In the genomic region with DNA sequence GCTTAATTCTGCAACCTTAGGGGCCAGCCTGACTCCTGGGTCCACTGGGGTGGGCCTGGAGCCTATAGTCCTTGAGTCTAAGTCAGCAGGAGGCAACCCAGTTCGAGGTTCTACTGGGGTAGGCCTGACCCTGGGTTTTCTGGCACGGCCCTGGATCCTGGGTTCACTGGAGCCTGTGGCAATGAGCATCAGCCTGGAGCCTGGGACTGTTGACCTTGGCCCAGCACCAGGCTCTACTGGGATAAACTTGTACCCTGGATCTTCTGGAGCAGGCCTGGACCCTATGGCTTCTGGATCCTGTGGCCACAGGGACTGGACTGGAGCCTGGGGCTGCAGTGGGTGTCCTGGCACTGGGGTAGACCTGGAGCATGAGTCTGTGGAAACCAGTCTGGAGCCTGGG, we compare ENCODE assay signal across 37 cellular contexts.
"Had no signal": no experiment of that assay in that cellular context is flagged by ENCODE, and none has a peak within 500 bp of the region (broad histone marks: within the 10 kb centered on the region; RNA-seq: fewer than 3 reads in every experiment).

No MANE protein-coding gene starts in this region.

- H3K36me3 Mint-ChIP-seq: activated CD4-positive, alpha-beta memory T cell treated with anti-CD3 and anti-CD28 coated beads for 36 hours; activated naive CD4-positive, alpha-beta T cell treated with anti-CD3 and anti-CD28 coated beads, Interleukin-2, amount 10 ng/mL, durations not matched to agents 7 days and 5 days; activated naive CD8-positive, alpha-beta T cell had no signal

- H3K27ac Mint-ChIP-seq: activated B cell treated with CpG ODN at 0.5 μM for 24 hours; activated CD4-positive, alpha-beta memory T cell treated with anti-CD3 and anti-CD28 coated beads for 36 hours; activated naive CD4-positive, alpha-beta T cell treated with anti-CD3 and anti-CD28 coated beads, Interleukin-2, amount 10 ng/mL, durations not matched to agents 7 days and 5 days; activated naive CD8-positive, alpha-beta T cell; activated naive CD8-positive, alpha-beta T cell treated with anti-CD3 and anti-CD28 coated beads, Interleukin-2, amount 50 U/mL, for 24 hours; activated T-helper 1 cell treated with anti-CD3 and anti-CD28 coated beads, Interleukin-12 subunit alpha, Interleukin-12 subunit beta, Interleukin-2, Interleukin-4 antibody, amounts not matched to agents 30 ng/mL and 10 ng/mL and 1 ng/mL, durations not matched to agents 14 hours and 24 hours and 36 hours had no signal

- DNase-seq: activated B cell treated with CpG ODN at 0.5 μM for 24 hours; activated CD4-positive, alpha-beta memory T cell treated with anti-CD3 and anti-CD28 coated beads for 36 hours; activated CD4-positive, alpha-beta T cell treated with anti-CD3 and anti-CD28 coated beads for 4 hours; activated CD4-positive, alpha-beta T cell treated with anti-CD3 and anti-CD28 coated beads, Interleukin-2, amount 50 U/mL, for 1 hour; activated CD4-positive, CD25-positive, alpha-beta regulatory T cell treated with anti-CD3 and anti-CD28 coated beads, Interleukin-2, amount 50 U/mL, for 72 hours; activated CD8-positive, alpha-beta memory T cell treated with anti-CD3 and anti-CD28 coated beads, Interleukin-2, amount 50 U/mL, for 4 hours; activated gamma-delta T cell treated with Interleukin-2 at 50 U/mL for 16 hours; activated naive CD4-positive, alpha-beta T cell treated with anti-CD3 and anti-CD28 coated beads, Interleukin-2, amount 10 ng/mL, durations not matched to agents 7 days and 5 days; activated naive CD8-positive, alpha-beta T cell treated with anti-CD3 and anti-CD28 coated beads, Interleukin-2, amount 50 U/mL, for 24 hours; activated T-cell treated with anti-CD3 and anti-CD28 coated beads for 4 hours; activated T-cell treated with anti-CD3 and anti-CD28 coated beads, Interleukin-2, amount 50 U/mL, for 4 hours; anterior cingulate cortex; brain microvascular endothelial cell; MM.1S; NCI-H1092 treated with DMSO at 0.1 percent for 48 hours; NCI-H1417; NCI-H146; NCI-H187; NCI-H2029 treated with DMSO at 0.1 percent for 48 hours; NCI-H2107; NCI-H2171; NCI-H510A; NCI-H526; NCI-H748 treated with DMSO at 0.1 percent for 48 hours; NK-92 treated with Interleukin-12 subunit alpha and Interleukin-12 subunit beta, amount 100 ng/mL, for 24 hours; PC-3; Peyer's patch; RPMI8226; SIG-M5; T-helper 1 cell; T-helper 2 cell; T-helper 9 cell had no signal

- H3K36me3 ChIP-seq: brain microvascular endothelial cell, Peyer's patch had no signal

- H3K27ac ChIP-seq: brain microvascular endothelial cell, KMS-11, Peyer's patch, VCaP had no signal

- H3K27me3 ChIP-seq: brain microvascular endothelial cell, Peyer's patch had no signal

- H3K4me1 Mint-ChIP-seq: activated B cell treated with CpG ODN at 0.5 μM for 24 hours; activated naive CD4-positive, alpha-beta T cell treated with anti-CD3 and anti-CD28 coated beads, Interleukin-2, amount 10 ng/mL, durations not matched to agents 7 days and 5 days; activated naive CD8-positive, alpha-beta T cell treated with anti-CD3 and anti-CD28 coated beads, Interleukin-2, amount 50 U/mL, for 24 hours had no signal

- H3K9ac ChIP-seq: KMS-11 had no signal

- H3K4me3 ChIP-seq: Peyer's patch had no signal

- H3K4me1 ChIP-seq: Peyer's patch had no signal

- H3K9me3 ChIP-seq: Peyer's patch had no signal

- ATAC-seq: activated naive CD8-positive, alpha-beta T cell treated with anti-CD3 and anti-CD28 coated beads, Interleukin-2, amount 50 U/mL, for 24 hours; activated T-cell treated with anti-CD3 and anti-CD28 coated beads, Interleukin-2, amount 50 U/mL, for 4 hours; PC-3; SK-N-SH treated with all-trans-retinoic acid at 6 μM for 48 hours had no signal

- H3K9me3 Mint-ChIP-seq: activated B cell treated with CpG ODN at 0.5 μM for 24 hours; activated T-helper 1 cell treated with anti-CD3 and anti-CD28 coated beads, Interleukin-12 subunit alpha, Interleukin-12 subunit beta, Interleukin-2, Interleukin-4 antibody, amounts not matched to agents 30 ng/mL and 10 ng/mL and 1 ng/mL, durations not matched to agents 14 hours and 24 hours and 36 hours had no signal

- H3K4me2 ChIP-seq: KMS-11 had no signal

- H3K4me3 Mint-ChIP-seq: activated B cell treated with CpG ODN at 0.5 μM for 24 hours; activated CD4-positive, alpha-beta memory T cell treated with anti-CD3 and anti-CD28 coated beads for 36 hours; activated naive CD4-positive, alpha-beta T cell treated with anti-CD3 and anti-CD28 coated beads, Interleukin-2, amount 10 ng/mL, durations not matched to agents 7 days and 5 days; activated naive CD8-positive, alpha-beta T cell; activated naive CD8-positive, alpha-beta T cell treated with anti-CD3 and anti-CD28 coated beads, Interleukin-2, amount 50 U/mL, for 24 hours; activated T-cell treated with anti-CD3 and anti-CD28 coated beads, Interleukin-2, amount 50 U/mL, for 4 hours; activated T-helper 1 cell treated with anti-CD3 and anti-CD28 coated beads, Interleukin-12 subunit alpha, Interleukin-12 subunit beta, Interleukin-2, Interleukin-4 antibody, amounts not matched to agents 30 ng/mL and 10 ng/mL and 1 ng/mL, durations not matched to agents 14 hours and 24 hours and 36 hours had no signal
